Comparison of ENCODE assay signal across 14 cellular contexts in genomic region chr4:2937986-2938385, GRCh38. TPM values are rescaled to one million over a fixed set of nuclear protein-coding genes. Genes with fewer than 3 reads are reported as not detected.
DNase-seq lines count a peak whose midpoint lies in the region; ATAC-seq and TF ChIP-seq lines count a peak whose summit lies in the region.
"Had no signal": no experiment of that assay in that cellular context is flagged by ENCODE, and none has a peak within 500 bp of the region (broad histone marks: within the 10 kb centered on the region; RNA-seq: fewer than 3 reads in every experiment).

No MANE protein-coding gene starts in this region.

- CTCF ChIA-PET in HEK293 (lab: Yijun Ruan, JAX) = no interaction called here

- peak; percentile 52 for DNase-seq in activated CD8-positive, alpha-beta memory T cell treated with anti-CD3 and anti-CD28 coated beads for 24 hours
- DNase-seq in activated CD8-positive, alpha-beta memory T cell treated with anti-CD3 and anti-CD28 coated beads, Interleukin-2, amount 50 U/mL, for 4 hours = no peak
- peak; percentile 10 for DNase-seq in activated naive CD8-positive, alpha-beta T cell treated with anti-CD3 and anti-CD28 coated beads, Interleukin-2, amount 10 ng/mL, durations not matched to agents 7 days and 5 days
- peak; percentile 53 for DNase-seq in sigmoid colon
- DNase-seq in GDM1 (lab: John Stamatoyannopoulos, UW) = no peak
- no peak for DNase-seq in chondrocyte (ENCODE audit: low spot score)
- DNase-seq in sciatic nerve (ENCODE audit: low spot score) = no peak
- DNase-seq: cortex of kidney, left ventricle myocardium superior, MM.1S, NCI-H2081, NCI-H748 treated with DMSO at 0.1 percent for 48 hours had no signal

- H3K36me3 Mint-ChIP-seq in activated naive CD8-positive, alpha-beta T cell treated with anti-CD3 and anti-CD28 coated beads, Interleukin-2, amount 10 ng/mL, durations not matched to agents 7 days and 5 days = peaks cover 20% of the 10 kb centered on the region
- H3K36me3 Mint-ChIP-seq in chondrocyte (ENCODE audit: low read depth) = peaks cover 15% of the 10 kb centered on the region

- POLR2A ChIA-PET in HEK293 (lab: Yijun Ruan, JAX) = no interaction called here
- POLR2A ChIA-PET in activated naive CD8-positive, alpha-beta T cell treated with anti-CD3 and anti-CD28 coated beads, Interleukin-2, amount 10 ng/mL, durations not matched to agents 7 days and 5 days (lab: Charles Lee) = no interaction called here

- H3K27ac Mint-ChIP-seq in activated naive CD8-positive, alpha-beta T cell treated with anti-CD3 and anti-CD28 coated beads, Interleukin-2, amount 10 ng/mL, durations not matched to agents 7 days and 5 days = no peak overlapping the region
- H3K27ac Mint-ChIP-seq in chondrocyte (ENCODE audit: unreplicated experiment) = no peak overlapping the region

- intact Hi-C loops in sigmoid colon (cut with DNase I) = no loop called here
- intact Hi-C loops in sciatic nerve (cut with DNase I) = loop anchor here (10.0 kb wide), 1 partner anchor 183 kb away; the partner anchor contains the start of gene TNIP2

- 85 to 87% methylated on average over 12 of the region's 12 CpGs for WGBS in sigmoid colon, 2 donors

- no peaks in the 10 kb centered on the region for H3K27me3 Mint-ChIP-seq in activated naive CD8-positive, alpha-beta T cell treated with anti-CD3 and anti-CD28 coated beads, Interleukin-2, amount 10 ng/mL, durations not matched to agents 7 days and 5 days
- no peaks in the 10 kb centered on the region for H3K27me3 Mint-ChIP-seq in chondrocyte (ENCODE audit: low read depth)

- peaks cover 34% of the 10 kb centered on the region for H3K4me1 Mint-ChIP-seq in activated naive CD8-positive, alpha-beta T cell treated with anti-CD3 and anti-CD28 coated beads, Interleukin-2, amount 10 ng/mL, durations not matched to agents 7 days and 5 days
- peaks cover 29% of the 10 kb centered on the region for H3K4me1 Mint-ChIP-seq in chondrocyte (ENCODE audit: low read depth)

- peaks cover 6 to 72% of the 10 kb centered on the region in 2 experiments; a peak in 2 of 3 replicates for H3K36me3 ChIP-seq in HEK293 (ENCODE audit: control insufficient read depth in 2 of 2, insufficient read depth in 1 of 2, low read length in 2 of 2)
- peaks cover 13 to 59% (median 43%) of the 10 kb centered on the region in 4 donors for H3K36me3 ChIP-seq in sigmoid colon

- TF ChIP-seq EP300 in sigmoid colon (IDR thresholded peaks at IDR 0.05) = no peak

- H3K9me3 Mint-ChIP-seq in activated naive CD8-positive, alpha-beta T cell treated with anti-CD3 and anti-CD28 coated beads, Interleukin-2, amount 10 ng/mL, durations not matched to agents 7 days and 5 days = no peaks in the 10 kb centered on the region
- no peaks in the 10 kb centered on the region for H3K9me3 Mint-ChIP-seq in chondrocyte (ENCODE audit: low read depth)

- no peak for TF ChIP-seq POLR2A in sigmoid colon (IDR thresholded peaks at IDR 0.05)

- TF ChIP-seq CTCF in HEK293 (tag by site-specific recombination; IDR thresholded peaks at IDR 0.05) (no peak), sigmoid colon (IDR thresholded peaks at IDR 0.05) (no peak), chondrocyte (IDR thresholded peaks at IDR 0.05) (no peak)

- H3K4me3 ChIP-seq in HEK293 (ENCODE audit: low read depth, low read length) = no peak overlapping the region
- no peak overlapping the region for H3K4me3 ChIP-seq in sigmoid colon
- H3K4me3 ChIP-seq: esophagus muscularis mucosa had no signal

- H3K9me3 ChIP-seq in HEK293 (ENCODE audit: control insufficient read depth, insufficient read depth, low read depth, low read length) (no peaks in the 10 kb centered on the region), sigmoid colon (no peaks in the 10 kb centered on the region)
- H3K9me3 ChIP-seq: esophagus muscularis mucosa had no signal

- H3K27ac ChIP-seq in HEK293 (ENCODE audit: extremely low read depth, low read depth, low read length) (no peak overlapping the region), sigmoid colon (no peak overlapping the region)
- H3K27ac ChIP-seq: esophagus muscularis mucosa had no signal

- H3K4me3 Mint-ChIP-seq in activated naive CD8-positive, alpha-beta T cell treated with anti-CD3 and anti-CD28 coated beads, Interleukin-2, amount 10 ng/mL, durations not matched to agents 7 days and 5 days = no peak overlapping the region
- no peak overlapping the region for H3K4me3 Mint-ChIP-seq in chondrocyte (ENCODE audit: unreplicated experiment)

- no peaks in the 10 kb centered on the region; the same call in 1 of the 2 replicates for H3K4me1 ChIP-seq in HEK293 (ENCODE audit: control insufficient read depth, insufficient read depth, low read length)
- peaks cover 0 to 33% (median 25%) of the 10 kb centered on the region in 4 donors for H3K4me1 ChIP-seq in sigmoid colon

- H3K27me3 ChIP-seq in sigmoid colon = no peaks in the 10 kb centered on the region
- H3K27me3 ChIP-seq: esophagus muscularis mucosa had no signal

- no peak for ATAC-seq in activated naive CD8-positive, alpha-beta T cell treated with anti-CD3 and anti-CD28 coated beads, Interleukin-2, amount 10 ng/mL, durations not matched to agents 7 days and 5 days (ENCODE audit: low read depth)
- no peak for ATAC-seq in sciatic nerve
- ATAC-seq: left ventricle myocardium superior had no signal

TF ChIP-seq in HEK293, 187 proteins besides CTCF, POLR2A, EP300 and RAD21:
- TF ChIP-seq ZFP41 (tag by site-specific recombination; IDR thresholded peaks at IDR 0.05; ENCODE audit: borderline replicate concordance) (no peak), ZNF10 (tag by site-specific recombination; IDR thresholded peaks at IDR 0.05) (peak; percentile 81), ZNF792 (tag by site-specific recombination; IDR thresholded peaks at IDR 0.05) (no peak), ZNF112 (tag by site-specific recombination; IDR thresholded peaks at IDR 0.05) (no peak), ZNF433 (tag by site-specific recombination; IDR thresholded peaks at IDR 0.05; ENCODE audit: low read depth) (no peak), FEZF1 (tag by site-specific recombination; IDR thresholded peaks at IDR 0.05) (no peak), WT1 (tag by site-specific recombination; IDR thresholded peaks at IDR 0.05) (no peak), ZNF138 (tag by site-specific recombination; IDR thresholded peaks at IDR 0.05; ENCODE audit: borderline replicate concordance) (no peak)
TF ChIP-seq in HEK293: peak in this region for 1.

RNA-seq across cellular contexts. Expression of gene NOP14, which starts 25.2 kb away (rescaled TPM):
- 10 to 100 TPM; 36.8 to 40.3 TPM for total RNA-seq in activated naive CD8-positive, alpha-beta T cell treated with anti-CD3 and anti-CD28 coated beads, Interleukin-2, amount 10 ng/mL, durations not matched to agents 7 days and 5 days
- 10 to 100 TPM; 12.5 to 19.1 (median 15.1) TPM for total RNA-seq in sigmoid colon
- 10 to 100 TPM; 10.4 to 26.0 (median 12.6) TPM for polyA plus RNA-seq in sigmoid colon
- total RNA-seq in chondrocyte = 22.2 to 23.9 TPM (median 22.7 TPM) in 3 replicates
- 20.0 TPM for total RNA-seq in sciatic nerve

RNA-seq across cellular contexts. Expression of gene GRK4, which starts 25.4 kb away (rescaled TPM):
- total RNA-seq in activated naive CD8-positive, alpha-beta T cell treated with anti-CD3 and anti-CD28 coated beads, Interleukin-2, amount 10 ng/mL, durations not matched to agents 7 days and 5 days = 1 to 10 TPM; 2.4 to 3.4 TPM
- total RNA-seq in sigmoid colon (10 to 100 TPM in 1 of 4 donors, 1 to 10 TPM in 3; 3.9 to 10.2 (median 6.7) TPM), chondrocyte (12.0 to 13.4 TPM (median 12.8 TPM) in 3 replicates), sciatic nerve (14.8 TPM)
- 1 to 10 TPM in 2 of 3 donors, under 1 TPM in 1; 0.60 to 1.6 (median 1.4) TPM for polyA plus RNA-seq in sigmoid colon

Comparison
In these comparisons a context has a peak if more than half of its experiments do, and no peak if none do; other contexts are left out.
1. DNase-seq: peak in activated CD8-positive, alpha-beta memory T cell treated with anti-CD3 and anti-CD28 coated beads for 24 hours (single experiment), activated naive CD8-positive, alpha-beta T cell treated with anti-CD3 and anti-CD28 coated beads, Interleukin-2, amount 10 ng/mL, durations not matched to agents 7 days and 5 days (single experiment) and sigmoid colon (single experiment); none in activated CD8-positive, alpha-beta memory T cell treated with anti-CD3 and anti-CD28 coated beads, Interleukin-2, amount 50 U/mL, for 4 hours (single experiment), GDM1 (single experiment), chondrocyte (single experiment) and sciatic nerve (single experiment).